1 cellular context compared by ENCODE assay signal in the genomic region with DNA sequence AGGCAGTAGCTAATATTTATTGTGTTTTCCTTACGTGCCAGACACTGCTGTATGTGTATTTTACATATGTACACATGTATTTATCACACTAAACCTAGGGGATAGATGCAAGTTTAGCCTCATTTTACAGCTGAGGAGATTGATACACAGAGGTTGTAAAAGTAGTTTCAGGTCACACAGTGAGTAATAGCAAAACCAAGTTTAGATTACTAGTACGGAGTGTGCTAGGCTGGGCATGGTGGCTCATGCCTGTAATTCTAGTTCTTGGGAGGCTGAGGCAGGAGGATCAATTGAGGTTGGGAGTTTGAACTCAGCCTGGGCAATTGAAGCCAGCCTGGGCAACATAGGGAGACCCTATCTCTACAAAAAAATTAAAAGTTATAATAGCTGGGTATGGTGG.
TF ChIP-seq lines count a peak whose summit lies in the region.

No MANE protein-coding gene starts in this region.

TF ChIP-seq in GM12878, 131 proteins besides CTCF, POLR2A, EP300 and RAD21 (continued from another document):
- TF ChIP-seq, protein P1, sequence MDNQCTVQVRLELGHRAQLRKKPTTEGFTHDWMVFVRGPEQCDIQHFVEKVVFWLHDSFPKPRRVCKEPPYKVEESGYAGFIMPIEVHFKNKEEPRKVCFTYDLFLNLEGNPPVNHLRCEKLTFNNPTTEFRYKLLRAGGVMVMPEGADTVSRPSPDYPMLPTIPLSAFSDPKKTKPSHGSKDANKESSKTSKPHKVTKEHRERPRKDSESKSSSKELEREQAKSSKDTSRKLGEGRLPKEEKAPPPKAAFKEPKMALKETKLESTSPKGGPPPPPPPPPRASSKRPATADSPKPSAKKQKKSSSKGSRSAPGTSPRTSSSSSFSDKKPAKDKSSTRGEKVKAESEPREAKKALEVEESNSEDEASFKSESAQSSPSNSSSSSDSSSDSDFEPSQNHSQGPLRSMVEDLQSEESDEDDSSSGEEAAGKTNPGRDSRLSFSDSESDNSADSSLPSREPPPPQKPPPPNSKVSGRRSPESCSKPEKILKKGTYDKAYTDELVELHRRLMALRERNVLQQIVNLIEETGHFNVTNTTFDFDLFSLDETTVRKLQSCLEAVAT (IDR thresholded peaks at IDR 0.05) = no peak
- no peak for TF ChIP-seq TCF7 (IDR thresholded peaks at IDR 0.05; ENCODE audit: borderline replicate concordance)
- no peak for TF ChIP-seq SP1 (IDR thresholded peaks at IDR 0.05; ENCODE audit: low read depth, low read length)
- TF ChIP-seq, protein P2, sequence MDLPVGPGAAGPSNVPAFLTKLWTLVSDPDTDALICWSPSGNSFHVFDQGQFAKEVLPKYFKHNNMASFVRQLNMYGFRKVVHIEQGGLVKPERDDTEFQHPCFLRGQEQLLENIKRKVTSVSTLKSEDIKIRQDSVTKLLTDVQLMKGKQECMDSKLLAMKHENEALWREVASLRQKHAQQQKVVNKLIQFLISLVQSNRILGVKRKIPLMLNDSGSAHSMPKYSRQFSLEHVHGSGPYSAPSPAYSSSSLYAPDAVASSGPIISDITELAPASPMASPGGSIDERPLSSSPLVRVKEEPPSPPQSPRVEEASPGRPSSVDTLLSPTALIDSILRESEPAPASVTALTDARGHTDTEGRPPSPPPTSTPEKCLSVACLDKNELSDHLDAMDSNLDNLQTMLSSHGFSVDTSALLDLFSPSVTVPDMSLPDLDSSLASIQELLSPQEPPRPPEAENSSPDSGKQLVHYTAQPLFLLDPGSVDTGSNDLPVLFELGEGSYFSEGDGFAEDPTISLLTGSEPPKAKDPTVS (IDR thresholded peaks at IDR 0.05; ENCODE audit: low read depth, low read length) = no peak
- TF ChIP-seq, protein P3, sequence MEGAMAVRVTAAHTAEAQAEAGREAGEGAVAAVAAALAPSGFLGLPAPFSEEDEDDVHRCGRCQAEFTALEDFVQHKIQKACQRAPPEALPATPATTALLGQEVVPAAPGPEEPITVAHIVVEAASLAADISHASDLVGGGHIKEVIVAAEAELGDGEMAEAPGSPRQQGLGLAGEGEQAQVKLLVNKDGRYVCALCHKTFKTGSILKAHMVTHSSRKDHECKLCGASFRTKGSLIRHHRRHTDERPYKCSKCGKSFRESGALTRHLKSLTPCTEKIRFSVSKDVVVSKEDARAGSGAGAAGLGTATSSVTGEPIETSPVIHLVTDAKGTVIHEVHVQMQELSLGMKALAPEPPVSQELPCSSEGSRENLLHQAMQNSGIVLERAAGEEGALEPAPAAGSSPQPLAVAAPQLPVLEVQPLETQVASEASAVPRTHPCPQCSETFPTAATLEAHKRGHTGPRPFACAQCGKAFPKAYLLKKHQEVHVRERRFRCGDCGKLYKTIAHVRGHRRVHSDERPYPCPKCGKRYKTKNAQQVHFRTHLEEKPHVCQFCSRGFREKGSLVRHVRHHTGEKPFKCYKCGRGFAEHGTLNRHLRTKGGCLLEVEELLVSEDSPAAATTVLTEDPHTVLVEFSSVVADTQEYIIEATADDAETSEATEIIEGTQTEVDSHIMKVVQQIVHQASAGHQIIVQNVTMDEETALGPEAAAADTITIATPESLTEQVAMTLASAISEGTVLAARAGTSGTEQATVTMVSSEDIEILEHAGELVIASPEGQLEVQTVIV (IDR thresholded peaks at IDR 0.05; ENCODE audit: borderline replicate concordance, partially characterized antibody) = no peak
- TF ChIP-seq, protein P4, sequence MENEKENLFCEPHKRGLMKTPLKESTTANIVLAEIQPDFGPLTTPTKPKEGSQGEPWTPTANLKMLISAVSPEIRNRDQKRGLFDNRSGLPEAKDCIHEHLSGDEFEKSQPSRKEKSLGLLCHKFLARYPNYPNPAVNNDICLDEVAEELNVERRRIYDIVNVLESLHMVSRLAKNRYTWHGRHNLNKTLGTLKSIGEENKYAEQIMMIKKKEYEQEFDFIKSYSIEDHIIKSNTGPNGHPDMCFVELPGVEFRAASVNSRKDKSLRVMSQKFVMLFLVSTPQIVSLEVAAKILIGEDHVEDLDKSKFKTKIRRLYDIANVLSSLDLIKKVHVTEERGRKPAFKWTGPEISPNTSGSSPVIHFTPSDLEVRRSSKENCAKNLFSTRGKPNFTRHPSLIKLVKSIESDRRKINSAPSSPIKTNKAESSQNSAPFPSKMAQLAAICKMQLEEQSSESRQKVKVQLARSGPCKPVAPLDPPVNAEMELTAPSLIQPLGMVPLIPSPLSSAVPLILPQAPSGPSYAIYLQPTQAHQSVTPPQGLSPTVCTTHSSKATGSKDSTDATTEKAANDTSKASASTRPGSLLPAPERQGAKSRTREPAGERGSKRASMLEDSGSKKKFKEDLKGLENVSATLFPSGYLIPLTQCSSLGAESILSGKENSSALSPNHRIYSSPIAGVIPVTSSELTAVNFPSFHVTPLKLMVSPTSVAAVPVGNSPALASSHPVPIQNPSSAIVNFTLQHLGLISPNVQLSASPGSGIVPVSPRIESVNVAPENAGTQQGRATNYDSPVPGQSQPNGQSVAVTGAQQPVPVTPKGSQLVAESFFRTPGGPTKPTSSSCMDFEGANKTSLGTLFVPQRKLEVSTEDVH (IDR thresholded peaks at IDR 0.05; ENCODE audit: low read depth, partially characterized antibody) = no peak
- no peak for TF ChIP-seq ATF7 (IDR thresholded peaks at IDR 0.05; ENCODE audit: low read depth)
- TF ChIP-seq CREB1 (IDR thresholded peaks at IDR 0.05; ENCODE audit: low read depth) = no peak
- no peak for TF ChIP-seq BHLHE40 (IDR thresholded peaks at IDR 0.05; ENCODE audit: borderline replicate concordance in 1 of 2, low read depth in 2 of 2, low read length in 1 of 2)
- TF ChIP-seq NFIC (IDR thresholded peaks at IDR 0.05; ENCODE audit: low read depth, low read length) = no peak
- TF ChIP-seq, protein P5, sequence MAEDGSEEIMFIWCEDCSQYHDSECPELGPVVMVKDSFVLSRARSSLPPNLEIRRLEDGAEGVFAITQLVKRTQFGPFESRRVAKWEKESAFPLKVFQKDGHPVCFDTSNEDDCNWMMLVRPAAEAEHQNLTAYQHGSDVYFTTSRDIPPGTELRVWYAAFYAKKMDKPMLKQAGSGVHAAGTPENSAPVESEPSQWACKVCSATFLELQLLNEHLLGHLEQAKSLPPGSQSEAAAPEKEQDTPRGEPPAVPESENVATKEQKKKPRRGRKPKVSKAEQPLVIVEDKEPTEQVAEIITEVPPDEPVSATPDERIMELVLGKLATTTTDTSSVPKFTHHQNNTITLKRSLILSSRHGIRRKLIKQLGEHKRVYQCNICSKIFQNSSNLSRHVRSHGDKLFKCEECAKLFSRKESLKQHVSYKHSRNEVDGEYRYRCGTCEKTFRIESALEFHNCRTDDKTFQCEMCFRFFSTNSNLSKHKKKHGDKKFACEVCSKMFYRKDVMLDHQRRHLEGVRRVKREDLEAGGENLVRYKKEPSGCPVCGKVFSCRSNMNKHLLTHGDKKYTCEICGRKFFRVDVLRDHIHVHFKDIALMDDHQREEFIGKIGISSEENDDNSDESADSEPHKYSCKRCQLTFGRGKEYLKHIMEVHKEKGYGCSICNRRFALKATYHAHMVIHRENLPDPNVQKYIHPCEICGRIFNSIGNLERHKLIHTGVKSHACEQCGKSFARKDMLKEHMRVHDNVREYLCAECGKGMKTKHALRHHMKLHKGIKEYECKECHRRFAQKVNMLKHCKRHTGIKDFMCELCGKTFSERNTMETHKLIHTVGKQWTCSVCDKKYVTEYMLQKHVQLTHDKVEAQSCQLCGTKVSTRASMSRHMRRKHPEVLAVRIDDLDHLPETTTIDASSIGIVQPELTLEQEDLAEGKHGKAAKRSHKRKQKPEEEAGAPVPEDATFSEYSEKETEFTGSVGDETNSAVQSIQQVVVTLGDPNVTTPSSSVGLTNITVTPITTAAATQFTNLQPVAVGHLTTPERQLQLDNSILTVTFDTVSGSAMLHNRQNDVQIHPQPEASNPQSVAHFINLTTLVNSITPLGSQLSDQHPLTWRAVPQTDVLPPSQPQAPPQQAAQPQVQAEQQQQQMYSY (CRISPR knock-in tag; IDR thresholded peaks at IDR 0.05) = no peak
- TF ChIP-seq, protein P6, sequence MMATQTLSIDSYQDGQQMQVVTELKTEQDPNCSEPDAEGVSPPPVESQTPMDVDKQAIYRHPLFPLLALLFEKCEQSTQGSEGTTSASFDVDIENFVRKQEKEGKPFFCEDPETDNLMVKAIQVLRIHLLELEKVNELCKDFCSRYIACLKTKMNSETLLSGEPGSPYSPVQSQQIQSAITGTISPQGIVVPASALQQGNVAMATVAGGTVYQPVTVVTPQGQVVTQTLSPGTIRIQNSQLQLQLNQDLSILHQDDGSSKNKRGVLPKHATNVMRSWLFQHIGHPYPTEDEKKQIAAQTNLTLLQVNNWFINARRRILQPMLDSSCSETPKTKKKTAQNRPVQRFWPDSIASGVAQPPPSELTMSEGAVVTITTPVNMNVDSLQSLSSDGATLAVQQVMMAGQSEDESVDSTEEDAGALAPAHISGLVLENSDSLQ (IDR thresholded peaks at IDR 0.05) = no peak
- TF ChIP-seq, protein P7, sequence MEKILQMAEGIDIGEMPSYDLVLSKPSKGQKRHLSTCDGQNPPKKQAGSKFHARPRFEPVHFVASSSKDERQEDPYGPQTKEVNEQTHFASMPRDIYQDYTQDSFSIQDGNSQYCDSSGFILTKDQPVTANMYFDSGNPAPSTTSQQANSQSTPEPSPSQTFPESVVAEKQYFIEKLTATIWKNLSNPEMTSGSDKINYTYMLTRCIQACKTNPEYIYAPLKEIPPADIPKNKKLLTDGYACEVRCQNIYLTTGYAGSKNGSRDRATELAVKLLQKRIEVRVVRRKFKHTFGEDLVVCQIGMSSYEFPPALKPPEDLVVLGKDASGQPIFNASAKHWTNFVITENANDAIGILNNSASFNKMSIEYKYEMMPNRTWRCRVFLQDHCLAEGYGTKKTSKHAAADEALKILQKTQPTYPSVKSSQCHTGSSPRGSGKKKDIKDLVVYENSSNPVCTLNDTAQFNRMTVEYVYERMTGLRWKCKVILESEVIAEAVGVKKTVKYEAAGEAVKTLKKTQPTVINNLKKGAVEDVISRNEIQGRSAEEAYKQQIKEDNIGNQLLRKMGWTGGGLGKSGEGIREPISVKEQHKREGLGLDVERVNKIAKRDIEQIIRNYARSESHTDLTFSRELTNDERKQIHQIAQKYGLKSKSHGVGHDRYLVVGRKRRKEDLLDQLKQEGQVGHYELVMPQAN (conservative IDR thresholded peaks at IDR 0.05) = no peak
- TF ChIP-seq GATAD2B (conservative IDR thresholded peaks at IDR 0.05; ENCODE audit: low read depth) = no peak
- TF ChIP-seq, protein P8, sequence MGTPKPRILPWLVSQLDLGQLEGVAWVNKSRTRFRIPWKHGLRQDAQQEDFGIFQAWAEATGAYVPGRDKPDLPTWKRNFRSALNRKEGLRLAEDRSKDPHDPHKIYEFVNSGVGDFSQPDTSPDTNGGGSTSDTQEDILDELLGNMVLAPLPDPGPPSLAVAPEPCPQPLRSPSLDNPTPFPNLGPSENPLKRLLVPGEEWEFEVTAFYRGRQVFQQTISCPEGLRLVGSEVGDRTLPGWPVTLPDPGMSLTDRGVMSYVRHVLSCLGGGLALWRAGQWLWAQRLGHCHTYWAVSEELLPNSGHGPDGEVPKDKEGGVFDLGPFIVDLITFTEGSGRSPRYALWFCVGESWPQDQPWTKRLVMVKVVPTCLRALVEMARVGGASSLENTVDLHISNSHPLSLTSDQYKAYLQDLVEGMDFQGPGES (IDR thresholded peaks at IDR 0.05) = no peak
- no peak for TF ChIP-seq NRF1 (conservative IDR thresholded peaks at IDR 0.05; ENCODE audit: low read depth, low read length)
- no peak for TF ChIP-seq CREM (IDR thresholded peaks at IDR 0.05; ENCODE audit: low read depth)
TF ChIP-seq in GM12878: peak in this region for 0.
